Comparison of ENCODE assay signal across 25 cellular contexts in genomic region chr16:88787579-88788314, GRCh38. TPM values are rescaled to one million over a fixed set of nuclear protein-coding genes. Genes with fewer than 3 reads are reported as not detected.
DNase-seq lines count a peak whose midpoint lies in the region; ATAC-seq and TF ChIP-seq lines count a peak whose summit lies in the region.
"Had no signal": no experiment of that assay in that cellular context is flagged by ENCODE, and none has a peak within 500 bp of the region (broad histone marks: within the 10 kb centered on the region; RNA-seq: fewer than 3 reads in every experiment).

No MANE protein-coding gene starts in this region.

- H3K4me3 ChIP-seq in neuronal stem cell (ENCODE audit: low read length in 2 of 2) (no peak overlapping the region), hepatocyte (no peak overlapping the region), testis (no peak overlapping the region)
- H3K4me3 ChIP-seq: SJCRH30 had no signal

- peaks cover 3% of the 10 kb centered on the region for H3K79me1 ChIP-seq in neuronal stem cell (ENCODE audit: low read depth, low read length)

- peaks cover 43% of the 10 kb centered on the region for H3K4me1 Mint-ChIP-seq in activated CD4-positive, alpha-beta T cell treated with anti-CD3 and anti-CD28 coated beads, Interleukin-2, amount 10 ng/mL, durations not matched to agents 7 days and 5 days

- TF ChIP-seq CTCF in hepatocyte (IDR thresholded peaks at IDR 0.05; ENCODE audit: poor library complexity): no peak
- no peak for TF ChIP-seq CTCF in testis (IDR thresholded peaks at IDR 0.05)

- H3K9me2 ChIP-seq in hepatocyte (replicated peaks; ENCODE audit: insufficient read depth): no peaks in the 10 kb centered on the region

- CTCF ChIA-PET in activated CD4-positive, alpha-beta T cell treated with anti-CD3 and anti-CD28 coated beads, Interleukin-2, amount 10 ng/mL, durations not matched to agents 7 days and 5 days (lab: Charles Lee): interaction anchor here (1.0 to 2.5 kb wide), 2 partner anchors 50 to 70 kb away, joined by 4 to 11 read pairs; no protein-coding TSS in a partner anchor

- H2BK120ac ChIP-seq in neuronal stem cell (ENCODE audit: low read depth, low read length): no peak overlapping the region

- H2AFZ ChIP-seq in neuronal stem cell (ENCODE audit: low read length) (no peak overlapping the region), hepatocyte (no peak overlapping the region)

- intact Hi-C loops in testis (cut with DNase I; ENCODE audit: low total_unique reads): no loop called here

- no peak overlapping the region for H2BK15ac ChIP-seq in neuronal stem cell (ENCODE audit: low read length)

- ATAC-seq in left lobe of liver (peak; percentile 61), GM19395 (IDR thresholded peaks at IDR 0.05; ENCODE audit: unreplicated experiment) (no peak)
- ATAC-seq: PC-3, Right ventricle myocardium inferior, SK-N-SH treated with all-trans-retinoic acid at 6 μM for 48 hours had no signal

- no peak for TF ChIP-seq POLR2A in testis (IDR thresholded peaks at IDR 0.05)

- no peak overlapping the region for H2BK12ac ChIP-seq in neuronal stem cell (ENCODE audit: low read length)

- peaks cover 8% of the 10 kb centered on the region for H4K20me1 ChIP-seq in hepatocyte (ENCODE audit: insufficient read depth, poor library complexity, severe bottlenecking)

- H3K27ac ChIP-seq in KOPT-K1 (ENCODE audit: low read depth, low read length, poor library complexity, severe bottlenecking) (peak overlapping the region; percentile 2), neuronal stem cell (replicated peaks; ENCODE audit: low read length) (no peak overlapping the region), hepatocyte (no peak overlapping the region), testis (no peak overlapping the region)
- H3K27ac ChIP-seq: SJCRH30 had no signal

- H3K27ac Mint-ChIP-seq in activated CD4-positive, alpha-beta T cell treated with anti-CD3 and anti-CD28 coated beads, Interleukin-2, amount 10 ng/mL, durations not matched to agents 7 days and 5 days: peak overlapping the region; percentile 9

- no CpG with 5 or more reads among the region's 11 CpGs for WGBS in neuronal stem cell (ENCODE audit: extremely low coverage in 2 of 2, insufficient read length in 2 of 2, insufficient replicate concordance in 1 of 2), 2 donors
- 88% methylated on average over 11 of the region's 11 CpGs for WGBS in hepatocyte (ENCODE audit: low lambda C conversion rate, missing lambda C conversion rate)
- WGBS in testis, 2 donors: 90 to 93% methylated on average over 11 of the region's 11 CpGs

- no peak overlapping the region for H3K18ac ChIP-seq in neuronal stem cell (ENCODE audit: low read length)

- H4K8ac ChIP-seq in neuronal stem cell (ENCODE audit: low read depth, low read length): no peak overlapping the region

- H4K91ac ChIP-seq in neuronal stem cell (ENCODE audit: low read depth, low read length, poor library complexity): no peak overlapping the region

- peaks cover 0 to 33% (median 18%) of the 10 kb centered on the region in 3 experiments for H3K27me3 ChIP-seq in neuronal stem cell (ENCODE audit: control insufficient read depth in 3 of 3, insufficient read depth in 3 of 3, low read depth in 1 of 3, low read length in 3 of 3)
- no peaks in the 10 kb centered on the region for H3K27me3 ChIP-seq in hepatocyte
- no peaks in the 10 kb centered on the region for H3K27me3 ChIP-seq in testis
- H3K27me3 ChIP-seq: SJCRH30 had no signal

- H3K9ac ChIP-seq in neuronal stem cell (ENCODE audit: low read depth, low read length, poor library complexity): no peak overlapping the region

- H3K9me3 ChIP-seq in KOPT-K1 (ENCODE audit: insufficient read depth, low read length, poor library complexity, severe bottlenecking) (no peaks in the 10 kb centered on the region), neuronal stem cell (replicated peaks in 1 of 2; ENCODE audit: control insufficient read depth in 2 of 2, insufficient read depth in 1 of 2, low read depth in 1 of 2, low read length in 2 of 2) (no peaks in the 10 kb centered on the region), hepatocyte (ENCODE audit: low read depth) (no peaks in the 10 kb centered on the region), testis (no peaks in the 10 kb centered on the region)
- H3K9me3 ChIP-seq: SJCRH30 had no signal

- no peaks in the 10 kb centered on the region for H3K27me3 Mint-ChIP-seq in activated CD4-positive, alpha-beta T cell treated with anti-CD3 and anti-CD28 coated beads, Interleukin-2, amount 10 ng/mL, durations not matched to agents 7 days and 5 days

- no peak overlapping the region for H3K14ac ChIP-seq in neuronal stem cell (ENCODE audit: low read length)

- H3K79me2 ChIP-seq in hepatocyte: peaks cover 15% of the 10 kb centered on the region

- H3K4me2 ChIP-seq in neuronal stem cell (ENCODE audit: insufficient read depth, low read length, poor library complexity, severe bottlenecking) (no peak overlapping the region), hepatocyte (no peak overlapping the region)

- POLR2A ChIA-PET in activated CD4-positive, alpha-beta T cell treated with anti-CD3 and anti-CD28 coated beads, Interleukin-2, amount 10 ng/mL, durations not matched to agents 7 days and 5 days (lab: Charles Lee): no interaction called here

- peaks cover 6% of the 10 kb centered on the region for H3K36me3 Mint-ChIP-seq in activated CD4-positive, alpha-beta T cell treated with anti-CD3 and anti-CD28 coated beads, Interleukin-2, amount 10 ng/mL, durations not matched to agents 7 days and 5 days (ENCODE audit: low read depth)

- H3K23ac ChIP-seq in neuronal stem cell (ENCODE audit: low read depth, low read length, poor library complexity): no peak overlapping the region

- no peaks in the 10 kb centered on the region for H3K36me3 ChIP-seq in KOPT-K1 (ENCODE audit: insufficient read depth, low read length)
- H3K36me3 ChIP-seq in neuronal stem cell (replicated peaks in 1 of 2; ENCODE audit: control insufficient read depth in 2 of 2, insufficient read depth in 2 of 2, low read length in 2 of 2): no peaks in the 10 kb centered on the region
- no peaks in the 10 kb centered on the region for H3K36me3 ChIP-seq in hepatocyte (replicated peaks; ENCODE audit: insufficient read depth, low read depth)
- H3K36me3 ChIP-seq in testis (ENCODE audit: low read depth, missing control alignments): no peaks in the 10 kb centered on the region
- H3K36me3 ChIP-seq: SJCRH30 had no signal

- H3K9me3 Mint-ChIP-seq in activated CD4-positive, alpha-beta T cell treated with anti-CD3 and anti-CD28 coated beads, Interleukin-2, amount 10 ng/mL, durations not matched to agents 7 days and 5 days: no peaks in the 10 kb centered on the region

- DNase-seq in activated CD4-positive, alpha-beta T cell treated with anti-CD3 and anti-CD28 coated beads, Interleukin-2, amount 10 ng/mL, durations not matched to agents 7 days and 5 days: no peak
- DNase-seq in activated CD4-positive, alpha-beta T cell treated with anti-CD3 and anti-CD28 coated beads, Interleukin-2, amount 50 U/mL, for 4 hours: no peak
- DNase-seq in left lobe of liver (ENCODE audit: low spot score) (peak; percentile 92), neuronal stem cell (ENCODE audit: low spot score) (no peak), hepatocyte (ENCODE audit: low spot score) (no peak), testis (no peak)
- DNase-seq: 8988T, ACHN, GOT3, HCEC 1CT, Karpas-422, NCI-H1092, NCI-H1436, NCI-H187, NCI-H2081 treated with DMSO at 0.1 percent for 48 hours, NCI-H2171 treated with DMSO at 0.1 percent for 48 hours, NCI-H345, NCI-H524, NCI-H774, PC-3, SJCRH30 had no signal

- peaks cover 10 to 25% of the 10 kb centered on the region in 2 donors for H3K4me1 ChIP-seq in neuronal stem cell (ENCODE audit: control insufficient read depth in 2 of 2, insufficient read depth in 1 of 2, low read depth in 1 of 2, low read length in 2 of 2)
- H3K4me1 ChIP-seq in hepatocyte (ENCODE audit: insufficient read depth): peaks cover 11% of the 10 kb centered on the region
- peaks cover 3% of the 10 kb centered on the region for H3K4me1 ChIP-seq in testis

- no peak overlapping the region for H2BK5ac ChIP-seq in neuronal stem cell (ENCODE audit: low read length)

- no peak overlapping the region for H3K4ac ChIP-seq in neuronal stem cell (ENCODE audit: low read length)

- no peak overlapping the region for H3K4me3 Mint-ChIP-seq in activated CD4-positive, alpha-beta T cell treated with anti-CD3 and anti-CD28 coated beads, Interleukin-2, amount 10 ng/mL, durations not matched to agents 7 days and 5 days

- H2AK5ac ChIP-seq in neuronal stem cell (ENCODE audit: low read depth, low read length): peak overlapping the region; percentile 28

RNA-seq across cellular contexts. Expression of gene PIEZO1, which starts 2.7 kb away (rescaled TPM):
- total RNA-seq in activated CD4-positive, alpha-beta T cell treated with anti-CD3 and anti-CD28 coated beads, Interleukin-2, amount 10 ng/mL, durations not matched to agents 7 days and 5 days: 100 to 1,000 TPM; 239 to 303 TPM
- total RNA-seq in left lobe of liver (67.8 TPM), hepatocyte (47.0 and 77.0 TPM in 2 replicates), testis (10 to 100 TPM; 40.7 to 44.5 TPM)
- 8.0 TPM for polyA plus RNA-seq in neuronal stem cell (2013, experiment 1 of 2)
- polyA plus RNA-seq in neuronal stem cell (2013, experiment 2 of 2): 9.2 TPM
- polyA plus RNA-seq in hepatocyte (70.6 and 87.9 TPM in 2 replicates), testis (ENCODE audit: insufficient read depth, low read depth, low replicate concordance) (24.2 TPM)

RNA-seq across cellular contexts. Expression of gene CDT1, which starts 15.8 kb away (rescaled TPM):
- total RNA-seq in activated CD4-positive, alpha-beta T cell treated with anti-CD3 and anti-CD28 coated beads, Interleukin-2, amount 10 ng/mL, durations not matched to agents 7 days and 5 days: 100 to 1,000 TPM; 113 to 119 TPM
- total RNA-seq in left lobe of liver (0.50 TPM), hepatocyte (5.2 and 6.9 TPM in 2 replicates), testis (10 to 100 TPM; 14.9 to 19.1 TPM)
- polyA plus RNA-seq in neuronal stem cell (2013, experiment 1 of 2): 40.6 TPM
- polyA plus RNA-seq in neuronal stem cell (2013, experiment 2 of 2): 40.0 TPM
- polyA plus RNA-seq in hepatocyte (5.1 and 6.8 TPM in 2 replicates), testis (ENCODE audit: insufficient read depth, low read depth, low replicate concordance) (11.9 TPM)

RNA-seq across cellular contexts. Expression of gene APRT, which starts 24.0 kb away (rescaled TPM):
- total RNA-seq in activated CD4-positive, alpha-beta T cell treated with anti-CD3 and anti-CD28 coated beads, Interleukin-2, amount 10 ng/mL, durations not matched to agents 7 days and 5 days: 100 to 1,000 TPM in 1 of 2 experiments, 10 to 100 TPM in 1; 86.2 to 112 TPM
- 68.9 TPM for total RNA-seq in left lobe of liver
- 146 TPM for polyA plus RNA-seq in neuronal stem cell (2013, experiment 1 of 2)
- 150 TPM for polyA plus RNA-seq in neuronal stem cell (2013, experiment 2 of 2)
- total RNA-seq in hepatocyte: 101 and 119 TPM in 2 replicates
- 237 and 273 TPM in 2 replicates for polyA plus RNA-seq in hepatocyte
- total RNA-seq in testis: 10 to 100 TPM; 62.1 to 82.1 TPM
- 86.0 TPM for polyA plus RNA-seq in testis (ENCODE audit: insufficient read depth, low read depth, low replicate concordance)

Comparison
In these comparisons a context has a peak if more than half of its experiments do, and no peak if none do; other contexts are left out.
1. RNA of gene CDT1, which starts 15.8 kb away (total RNA-seq): 113 to 119 TPM in activated CD4-positive, alpha-beta T cell treated with anti-CD3 and anti-CD28 coated beads, Interleukin-2, amount 10 ng/mL, durations not matched to agents 7 days and 5 days; 14.9 to 19.1 TPM in testis, 5.2 to 6.9 TPM in hepatocyte and 0.50 TPM in left lobe of liver (single experiment); every median in the first group is over 4 times any median in the second.